Comparison of ENCODE assay signal across 8 cellular contexts in genomic region chr11:61700221-61700620, GRCh38. TPM values are rescaled to one million over a fixed set of nuclear protein-coding genes. Genes with fewer than 3 reads are reported as not detected.
A peak's percentile ranks its signal among the peaks of the same experiment; 100 is the strongest.
DNase-seq lines count a peak whose midpoint lies in the region; ATAC-seq and TF ChIP-seq lines count a peak whose summit lies in the region.
"Had no signal": no experiment of that assay in that cellular context is flagged by ENCODE, and none has a peak within 500 bp of the region (broad histone marks: within the 10 kb centered on the region; RNA-seq: fewer than 3 reads in every experiment).

No MANE protein-coding gene starts in this region.

- no peak for TF ChIP-seq POLR2A in heart left ventricle (IDR thresholded peaks at IDR 0.05)

- peak overlapping the region; percentile 64 for H3K27ac Mint-ChIP-seq in type B pancreatic cell

- no peaks in the 10 kb centered on the region for H3K36me3 Mint-ChIP-seq in type B pancreatic cell

- TF ChIP-seq CTCF in heart left ventricle (IDR thresholded peaks at IDR 0.05) (no peak), type B pancreatic cell (conservative IDR thresholded peaks at IDR 0.05) (no peak)

- no peaks in the 10 kb centered on the region for H3K9me3 ChIP-seq in heart left ventricle

- peak overlapping the region in 11 of 12 donors; percentile 8 to 86 (median 64) for H3K27ac ChIP-seq in heart left ventricle

- no peaks in the 10 kb centered on the region for H3K27me3 Mint-ChIP-seq in type B pancreatic cell

- H3K4me1 Mint-ChIP-seq in type B pancreatic cell (ENCODE audit: unreplicated experiment), result peaks cover 21% of the 10 kb centered on the region

- H3K4me3 ChIP-seq in heart left ventricle (no peak overlapping the region), H7 (ENCODE audit: insufficient read depth, low read depth, low read length) (no peak overlapping the region)

- intact Hi-C loops in heart left ventricle (cut with DNase I), result no loop called here

- H3K27me3 ChIP-seq in heart left ventricle (no peaks in the 10 kb centered on the region), H7 (ENCODE audit: control insufficient read depth, insufficient read depth, low read length) (no peaks in the 10 kb centered on the region)

- no peaks in the 10 kb centered on the region for H3K9me3 Mint-ChIP-seq in type B pancreatic cell

- peak overlapping the region; percentile 51 for H3K4me3 Mint-ChIP-seq in type B pancreatic cell

- WGBS in heart left ventricle, 4 donors, result 32 to 61% (median 49%) methylated on average over 5 of the region's 5 CpGs

- ATAC-seq in heart left ventricle, result peak in 3 of 4 donors; percentile 4 to 46 (median 24)

- peaks cover 6 to 78% (median 58%) of the 10 kb centered on the region in 12 donors for H3K4me1 ChIP-seq in heart left ventricle

- DNase-seq in LoVo (ENCODE audit: low spot score), result peak; percentile 39
- peak; percentile 89 for DNase-seq in SW480 (ENCODE audit: low spot score)
- no peak for DNase-seq in heart left ventricle
- DNase-seq in type B pancreatic cell (ENCODE audit: extremely low spot score, unreplicated experiment), result no peak
- DNase-seq in inferior parietal cortex (ENCODE audit: extremely low spot score), result no peak
- DNase-seq in hippocampal formation (lab: John Stamatoyannopoulos, UW), result no peak
- no peak for DNase-seq in H7
- DNase-seq: activated CD4-positive, alpha-beta T cell treated with anti-CD3 and anti-CD28 coated beads for 1 hour had no signal

- H3K36me3 ChIP-seq in heart left ventricle (no peaks in the 10 kb centered on the region), H7 (replicated peaks; ENCODE audit: control insufficient read depth, insufficient read depth, low read length) (no peaks in the 10 kb centered on the region)

RNA-seq across cellular contexts. Expression of gene DAGLA, which starts 20.0 kb away (rescaled TPM):
- total RNA-seq in heart left ventricle (1 to 10 TPM; 2.4 to 5.6 (median 3.8) TPM), type B pancreatic cell (ENCODE audit: low replicate concordance) (5.5 and 7.8 TPM in 2 replicates)
- 1 to 10 TPM; 2.2 to 3.3 TPM for polyA plus RNA-seq in heart left ventricle
- 3.7 and 4.8 TPM in 2 replicates for total RNA-seq in H7 (2014; rRNA removed; shearing (Covaris generic))

RNA-seq across cellular contexts. Expression of gene MYRF, which starts 52.2 kb away (rescaled TPM):
- 10 to 100 TPM in 1 of 9 donors, under 1 TPM in 6, not detected in 2; 0.20 to 41.2 (median 0.32) TPM for total RNA-seq in heart left ventricle
- under 1 TPM; 0.11 to 0.18 TPM for polyA plus RNA-seq in heart left ventricle
- 29.6 and 62.1 TPM in 2 replicates for total RNA-seq in type B pancreatic cell (ENCODE audit: low replicate concordance)
- 3.6 and 4.2 TPM in 2 replicates for total RNA-seq in H7 (2014; rRNA removed; shearing (Covaris generic))

Comparison
In these comparisons a context has a peak if more than half of its experiments do, and no peak if none do; other contexts are left out.
1. DNase-seq: peak in LoVo (single experiment) and SW480 (single experiment); none in heart left ventricle (0 of 5), type B pancreatic cell (single experiment), inferior parietal cortex (single experiment), hippocampal formation (0 of 2) and H7 (single experiment).